ENCODE assay signal across 37 cellular contexts in the genomic region with DNA sequence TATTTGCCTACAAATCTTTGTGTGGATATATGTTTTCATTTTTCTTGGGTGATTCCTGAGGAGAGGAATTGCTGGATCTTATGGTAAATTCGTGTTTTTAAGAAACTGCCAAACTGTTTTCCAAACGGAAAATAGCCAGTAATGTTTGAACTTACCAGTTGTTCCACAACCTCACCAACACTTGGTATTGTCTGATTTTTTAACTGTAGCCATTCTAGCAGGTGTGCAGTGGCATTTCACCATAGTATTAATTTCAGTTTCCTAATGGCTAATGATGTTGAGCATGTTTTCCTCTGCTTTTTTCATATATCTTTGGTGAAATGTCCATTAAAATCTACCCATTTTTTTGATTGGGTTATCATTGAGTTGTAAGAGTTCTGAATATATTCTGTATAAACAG.
"Had no signal": no experiment of that assay in that cellular context is flagged by ENCODE, and none has a peak within 500 bp of the region (broad histone marks: within the 10 kb centered on the region; RNA-seq: fewer than 3 reads in every experiment).

No MANE protein-coding gene starts in this region.

- H3K4me1 ChIP-seq: breast epithelium had no signal

- H3K4me3 ChIP-seq: adrenal gland, body of pancreas, breast epithelium had no signal

- H3K27ac Mint-ChIP-seq: activated CD4-positive, alpha-beta memory T cell treated with anti-CD3 and anti-CD28 coated beads for 36 hours; activated CD4-positive, alpha-beta T cell treated with anti-CD3 and anti-CD28 coated beads for 36 hours; activated CD4-positive, alpha-beta T cell treated with anti-CD3 and anti-CD28 coated beads, Interleukin-2, amount 10 ng/mL, durations not matched to agents 7 days and 5 days; activated CD8-positive, alpha-beta T cell treated with anti-CD3 and anti-CD28 coated beads for 36 hours; activated naive CD4-positive, alpha-beta T cell treated with anti-CD3 and anti-CD28 coated beads for 36 hours; activated naive CD4-positive, alpha-beta T cell treated with anti-CD3 and anti-CD28 coated beads, Interleukin-2, amount 50 U/mL, for 24 hours; activated naive CD8-positive, alpha-beta T cell treated with anti-CD3 and anti-CD28 coated beads for 36 hours; activated T-cell treated with anti-CD3 and anti-CD28 coated beads, Interleukin-2, amount 50 U/mL, for 72 hours; activated T-helper 1 cell treated with anti-CD3 and anti-CD28 coated beads, Interleukin-12 subunit alpha, Interleukin-12 subunit beta, Interleukin-2, Interleukin-4 antibody, amounts not matched to agents 30 ng/mL and 10 ng/mL and 1 ng/mL, durations not matched to agents 14 hours and 24 hours and 36 hours; activated T-helper 17 cell treated with anti-CD3 and anti-CD28 coated beads, Interleukin-2, amount 50 U/mL, for 72 hours; T-helper 1 cell treated with Interleukin-12 subunit alpha and Interleukin-12 subunit beta and Interleukin-4 antibody, amounts not matched to agents 30 μg/mL and 1 μg/mL, for 36 hours; T-helper 2 cell treated with Interferon-gamma antibody and Interleukin-4, amounts not matched to agents 5 μg/mL and 100 μg/mL, for 36 hours; WTC11 had no signal

- ATAC-seq: activated CD4-positive, alpha-beta T cell treated with anti-CD3 and anti-CD28 coated beads for 36 hours; activated CD4-positive, CD25-positive, alpha-beta regulatory T cell treated with anti-CD3 and anti-CD28 coated beads, Interleukin-2, amount 50 U/mL, for 24 hours; activated CD8-positive, alpha-beta T cell treated with anti-CD3 and anti-CD28 coated beads for 36 hours; activated T-cell treated with anti-CD3 and anti-CD28 coated beads, Interleukin-2, amount 50 U/mL, for 4 hours; activated T-cell treated with anti-CD3 and anti-CD28 coated beads, Interleukin-2, amount 50 U/mL, for 72 hours; activated T-helper 17 cell treated with anti-CD3 and anti-CD28 coated beads, Interleukin-2, amount 50 U/mL, for 72 hours; body of pancreas; WTC11 had no signal

- H3K9me3 Mint-ChIP-seq: activated CD4-positive, alpha-beta memory T cell treated with anti-CD3 and anti-CD28 coated beads for 36 hours; activated CD8-positive, alpha-beta T cell treated with anti-CD3 and anti-CD28 coated beads for 36 hours; activated naive CD4-positive, alpha-beta T cell treated with anti-CD3 and anti-CD28 coated beads, Interleukin-2, amount 50 U/mL, for 24 hours; activated T-cell treated with anti-CD3 and anti-CD28 coated beads, Interleukin-2, amount 50 U/mL, for 4 hours; activated T-cell treated with anti-CD3 and anti-CD28 coated beads, Interleukin-2, amount 50 U/mL, for 72 hours; activated T-helper 17 cell treated with anti-CD3 and anti-CD28 coated beads, Interleukin-2, amount 50 U/mL, for 72 hours; T-helper 1 cell treated with Interleukin-12 subunit alpha and Interleukin-12 subunit beta and Interleukin-4 antibody, amounts not matched to agents 30 μg/mL and 1 μg/mL, for 36 hours had no signal

- H3K9me3 ChIP-seq: adrenal gland, body of pancreas, breast epithelium had no signal

- FAIRE-seq: astrocyte had no signal

- DNase-seq: activated CD4-positive, alpha-beta memory T cell treated with anti-CD3 and anti-CD28 coated beads for 36 hours; activated CD4-positive, alpha-beta T cell treated with anti-CD3 and anti-CD28 coated beads for 1 hour; activated CD4-positive, alpha-beta T cell treated with anti-CD3 and anti-CD28 coated beads for 36 hours; activated CD4-positive, alpha-beta T cell treated with anti-CD3 and anti-CD28 coated beads for 48 hours; activated CD4-positive, alpha-beta T cell treated with anti-CD3 and anti-CD28 coated beads, Interleukin-2, amount 10 ng/mL, durations not matched to agents 7 days and 5 days; activated CD4-positive, alpha-beta T cell treated with anti-CD3 and anti-CD28 coated beads, Interleukin-2, amount 50 U/mL, for 4 hours; activated CD4-positive, CD25-positive, alpha-beta regulatory T cell; activated CD8-positive, alpha-beta memory T cell treated with anti-CD3 and anti-CD28 coated beads, Interleukin-2, amount 50 U/mL, for 4 hours; activated CD8-positive, alpha-beta T cell treated with anti-CD3 and anti-CD28 coated beads for 36 hours; activated effector memory CD4-positive, alpha-beta T cell treated with anti-CD3 and anti-CD28 coated beads, Interleukin-2, amount 50 U/mL, for 16 hours; activated gamma-delta T cell treated with Interleukin-2 at 50 U/mL for 16 hours; activated naive CD4-positive, alpha-beta T cell; activated naive CD4-positive, alpha-beta T cell treated with anti-CD3 and anti-CD28 coated beads for 36 hours; activated naive CD8-positive, alpha-beta T cell treated with anti-CD3 and anti-CD28 coated beads for 36 hours; activated T-cell treated with anti-CD3 and anti-CD28 coated beads for 4 hours; activated T-cell treated with anti-CD3 and anti-CD28 coated beads, Interleukin-2, amount 50 U/mL, for 1 hour; activated T-cell treated with anti-CD3 and anti-CD28 coated beads, Interleukin-2, amount 50 U/mL, for 4 hours; activated T-cell treated with anti-CD3 and anti-CD28 coated beads, Interleukin-2, amount 50 U/mL, for 72 hours; adrenal gland; amniotic stem cell; aorta; body of pancreas; brain microvascular endothelial cell; central memory CD4-positive, alpha-beta T cell; T-helper 1 cell; T-helper 2 cell; T-helper 9 cell; WERI-Rb-1 had no signal

- H3K4me3 Mint-ChIP-seq: activated CD4-positive, alpha-beta memory T cell treated with anti-CD3 and anti-CD28 coated beads for 36 hours; activated CD4-positive, alpha-beta T cell treated with anti-CD3 and anti-CD28 coated beads for 36 hours; activated CD4-positive, alpha-beta T cell treated with anti-CD3 and anti-CD28 coated beads, Interleukin-2, amount 10 ng/mL, durations not matched to agents 7 days and 5 days; activated CD8-positive, alpha-beta T cell treated with anti-CD3 and anti-CD28 coated beads for 36 hours; activated naive CD4-positive, alpha-beta T cell treated with anti-CD3 and anti-CD28 coated beads for 36 hours; activated naive CD4-positive, alpha-beta T cell treated with anti-CD3 and anti-CD28 coated beads, Interleukin-2, amount 50 U/mL, for 24 hours; activated naive CD8-positive, alpha-beta T cell treated with anti-CD3 and anti-CD28 coated beads for 36 hours; activated T-cell treated with anti-CD3 and anti-CD28 coated beads, Interleukin-2, amount 50 U/mL, for 4 hours; activated T-cell treated with anti-CD3 and anti-CD28 coated beads, Interleukin-2, amount 50 U/mL, for 72 hours; activated T-helper 1 cell treated with anti-CD3 and anti-CD28 coated beads, Interleukin-12 subunit alpha, Interleukin-12 subunit beta, Interleukin-2, Interleukin-4 antibody, amounts not matched to agents 30 ng/mL and 10 ng/mL and 1 ng/mL, durations not matched to agents 14 hours and 24 hours and 36 hours; activated T-helper 17 cell treated with anti-CD3 and anti-CD28 coated beads, Interleukin-2, amount 50 U/mL, for 72 hours; T-helper 1 cell treated with Interleukin-12 subunit alpha and Interleukin-12 subunit beta and Interleukin-4 antibody, amounts not matched to agents 30 μg/mL and 1 μg/mL, for 36 hours; T-helper 2 cell treated with Interferon-gamma antibody and Interleukin-4, amounts not matched to agents 5 μg/mL and 100 μg/mL, for 36 hours; WTC11 had no signal

- H3K27me3 Mint-ChIP-seq: activated CD4-positive, alpha-beta memory T cell treated with anti-CD3 and anti-CD28 coated beads for 36 hours; activated CD4-positive, alpha-beta T cell treated with anti-CD3 and anti-CD28 coated beads for 36 hours; activated CD4-positive, alpha-beta T cell treated with anti-CD3 and anti-CD28 coated beads, Interleukin-2, amount 10 ng/mL, durations not matched to agents 7 days and 5 days; activated CD8-positive, alpha-beta T cell treated with anti-CD3 and anti-CD28 coated beads for 36 hours; activated naive CD4-positive, alpha-beta T cell treated with anti-CD3 and anti-CD28 coated beads, Interleukin-2, amount 50 U/mL, for 24 hours; activated naive CD8-positive, alpha-beta T cell treated with anti-CD3 and anti-CD28 coated beads for 36 hours; activated T-helper 17 cell treated with anti-CD3 and anti-CD28 coated beads, Interleukin-2, amount 50 U/mL, for 72 hours had no signal

- H3K36me3 ChIP-seq: adrenal gland, brain microvascular endothelial cell, breast epithelium, WERI-Rb-1 had no signal

- H3K27ac ChIP-seq: adrenal gland, body of pancreas, brain microvascular endothelial cell, breast epithelium, WERI-Rb-1 had no signal

- H3K27me3 ChIP-seq: adrenal gland, body of pancreas, brain microvascular endothelial cell, breast epithelium had no signal
